Comparison of ENCODE assay signal across 18 cellular contexts in genomic region chr12:130429656-130430505, GRCh38.
"Had no signal": no experiment of that assay in that cellular context is flagged by ENCODE, and none has a peak within 500 bp of the region (broad histone marks: within the 10 kb centered on the region; RNA-seq: fewer than 3 reads in every experiment).

No MANE protein-coding gene starts in this region.

- H3K27me3 ChIP-seq: cardiac muscle cell, dorsolateral prefrontal cortex, foreskin keratinocyte, ovary, transverse colon had no signal

- H3K27ac Mint-ChIP-seq: activated naive CD8-positive, alpha-beta T cell had no signal

- H3K4me3 ChIP-seq: cardiac muscle cell, dorsolateral prefrontal cortex, ovary, transverse colon had no signal

- ATAC-seq: foreskin keratinocyte, left colon had no signal

- H3K36me3 ChIP-seq: cardiac muscle cell, ovary, transverse colon had no signal

- DNase-seq: activated CD4-positive, alpha-beta T cell treated with anti-CD3 and anti-CD28 coated beads, Interleukin-2, amount 50 U/mL, for 48 hours; activated gamma-delta T cell; amniotic stem cell; foreskin keratinocyte; glutamatergic neuron; stimulated activated CD4-positive, alpha-beta T cell treated with anti-CD3 and anti-CD28 coated beads, Interleukin-12 subunit alpha, Interleukin-12 subunit beta, amount 100 ng/mL, for 4 hours; stimulated activated CD4-positive, alpha-beta T cell treated with anti-CD3 and anti-CD28 coated beads, Interleukin-1b, Interleukin-23, amount 100 ng/mL, for 48 hours; stimulated activated CD8-positive, alpha-beta memory T cell treated with anti-CD3 and anti-CD28 coated beads, Interleukin-4, amount 100 ng/mL, for 48 hours; stimulated activated naive CD4-positive, alpha-beta T cell; SW 1271; T-helper 2 cell had no signal

- H3K27ac ChIP-seq: cardiac muscle cell, dorsolateral prefrontal cortex, foreskin keratinocyte, ovary, transverse colon had no signal

- H3K27me3 Mint-ChIP-seq: activated naive CD8-positive, alpha-beta T cell had no signal

- H3K9me3 ChIP-seq: ovary, transverse colon had no signal

- H3K4me1 ChIP-seq: foreskin keratinocyte, transverse colon had no signal

- H3K36me3 Mint-ChIP-seq: activated naive CD8-positive, alpha-beta T cell had no signal

- H3K9me3 Mint-ChIP-seq: neural crest cell had no signal

- H3K4me3 Mint-ChIP-seq: activated naive CD8-positive, alpha-beta T cell; neural crest cell had no signal
